In the genomic region with DNA sequence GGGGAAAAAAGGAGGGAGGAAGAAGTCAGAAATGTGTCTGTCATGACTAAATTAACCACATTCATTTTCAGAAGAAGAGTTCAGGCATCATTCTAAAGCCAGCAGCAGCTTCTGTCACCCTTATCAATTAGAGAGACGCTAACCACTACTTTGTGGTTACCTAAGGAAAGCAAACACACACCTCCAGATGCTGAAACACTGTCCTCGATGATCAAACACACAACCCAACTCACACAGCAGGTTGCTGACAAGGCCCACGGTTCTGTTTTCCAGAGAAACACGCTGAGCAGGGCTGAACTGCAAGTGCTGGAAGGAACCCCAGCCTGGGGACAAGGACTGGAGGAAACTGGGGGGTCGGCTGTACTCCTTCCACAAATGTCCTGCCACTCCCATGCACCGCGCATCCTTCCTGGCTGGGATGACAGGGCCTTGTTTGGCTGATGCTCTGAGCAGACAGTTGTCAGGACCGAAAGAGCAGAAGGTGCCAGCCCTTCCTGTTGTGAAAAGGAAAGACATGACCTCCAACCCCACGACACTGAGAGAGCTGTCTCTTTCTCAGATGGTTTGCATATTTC, we compare ENCODE assay signal across 1 cellular context.
TF ChIP-seq lines count a peak whose summit lies in the region.

No MANE protein-coding gene starts in this region.

TF ChIP-seq in SK-N-SH, 30 proteins besides CTCF, POLR2A, EP300 and RAD21 (continued from another document):
- TF ChIP-seq ZBTB33 (IDR thresholded peaks at IDR 0.05; ENCODE audit: borderline replicate concordance, low read depth): no peak
- TF ChIP-seq ELF1 (IDR thresholded peaks at IDR 0.05): no peak
- no peak for TF ChIP-seq YY1 (IDR thresholded peaks at IDR 0.05; ENCODE audit: low read depth)
- TF ChIP-seq, protein P1, sequence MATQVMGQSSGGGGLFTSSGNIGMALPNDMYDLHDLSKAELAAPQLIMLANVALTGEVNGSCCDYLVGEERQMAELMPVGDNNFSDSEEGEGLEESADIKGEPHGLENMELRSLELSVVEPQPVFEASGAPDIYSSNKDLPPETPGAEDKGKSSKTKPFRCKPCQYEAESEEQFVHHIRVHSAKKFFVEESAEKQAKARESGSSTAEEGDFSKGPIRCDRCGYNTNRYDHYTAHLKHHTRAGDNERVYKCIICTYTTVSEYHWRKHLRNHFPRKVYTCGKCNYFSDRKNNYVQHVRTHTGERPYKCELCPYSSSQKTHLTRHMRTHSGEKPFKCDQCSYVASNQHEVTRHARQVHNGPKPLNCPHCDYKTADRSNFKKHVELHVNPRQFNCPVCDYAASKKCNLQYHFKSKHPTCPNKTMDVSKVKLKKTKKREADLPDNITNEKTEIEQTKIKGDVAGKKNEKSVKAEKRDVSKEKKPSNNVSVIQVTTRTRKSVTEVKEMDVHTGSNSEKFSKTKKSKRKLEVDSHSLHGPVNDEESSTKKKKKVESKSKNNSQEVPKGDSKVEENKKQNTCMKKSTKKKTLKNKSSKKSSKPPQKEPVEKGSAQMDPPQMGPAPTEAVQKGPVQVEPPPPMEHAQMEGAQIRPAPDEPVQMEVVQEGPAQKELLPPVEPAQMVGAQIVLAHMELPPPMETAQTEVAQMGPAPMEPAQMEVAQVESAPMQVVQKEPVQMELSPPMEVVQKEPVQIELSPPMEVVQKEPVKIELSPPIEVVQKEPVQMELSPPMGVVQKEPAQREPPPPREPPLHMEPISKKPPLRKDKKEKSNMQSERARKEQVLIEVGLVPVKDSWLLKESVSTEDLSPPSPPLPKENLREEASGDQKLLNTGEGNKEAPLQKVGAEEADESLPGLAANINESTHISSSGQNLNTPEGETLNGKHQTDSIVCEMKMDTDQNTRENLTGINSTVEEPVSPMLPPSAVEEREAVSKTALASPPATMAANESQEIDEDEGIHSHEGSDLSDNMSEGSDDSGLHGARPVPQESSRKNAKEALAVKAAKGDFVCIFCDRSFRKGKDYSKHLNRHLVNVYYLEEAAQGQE (IDR thresholded peaks at IDR 0.05; ENCODE audit: low read depth, low read length): no peak
TF ChIP-seq in SK-N-SH: peak in this region for 0.
